In genomic region chr1:193070942-193071341, GRCh38 we compare ENCODE assay signal across 8 cellular contexts. TPM values are rescaled to one million over a fixed set of nuclear protein-coding genes. Genes with fewer than 3 reads are reported as not detected.
DNase-seq lines count a peak whose midpoint lies in the region; ATAC-seq, FAIRE-seq and TF ChIP-seq lines count a peak whose summit lies in the region.

No MANE protein-coding gene starts in this region.

- TF ChIP-seq CTCF in lower lobe of right lung (IDR thresholded peaks at IDR 0.05), result no peak
- no peak for TF ChIP-seq CTCF in left lung (IDR thresholded peaks at IDR 0.05)

- ATAC-seq in GM21717 (IDR thresholded peaks at IDR 0.05; ENCODE audit: unreplicated experiment), result peak; percentile 46
- ATAC-seq in lower lobe of right lung, result no peak
- no peak for ATAC-seq in left lung

- FAIRE-seq in GM18507 (lab: Jason Lieb, UNC), result peak; percentile 79

- H3K27ac ChIP-seq in effector memory CD4-positive, alpha-beta T cell (ENCODE audit: insufficient read depth, low read length, poor library complexity, severe bottlenecking), result peak overlapping the region; percentile 20
- H3K27ac ChIP-seq in lower lobe of right lung, result no peak overlapping the region
- H3K27ac ChIP-seq in left lung, result peak overlapping the region in 1 of 2 donors; percentile 4

- H3K4me1 ChIP-seq in effector memory CD4-positive, alpha-beta T cell (ENCODE audit: control insufficient read depth, insufficient read depth, low read length, poor library complexity, severe bottlenecking), result peaks cover 6% of the 10 kb centered on the region
- peaks cover 13% of the 10 kb centered on the region for H3K4me1 ChIP-seq in lower lobe of right lung
- peaks cover 0 to 12% of the 10 kb centered on the region in 2 donors for H3K4me1 ChIP-seq in left lung
- H3K4me1 ChIP-seq in HAP-1, result no peaks in the 10 kb centered on the region

- in situ Hi-C loops in HAP-1 (cut with MboI; ENCODE audit: low sequenced_read_pairs), result no loop called here

- no peaks in the 10 kb centered on the region for H3K27me3 ChIP-seq in effector memory CD4-positive, alpha-beta T cell (replicated peaks; ENCODE audit: control insufficient read depth, insufficient read depth, low read length, poor library complexity, severe bottlenecking)
- H3K27me3 ChIP-seq in lower lobe of right lung (ENCODE audit: low read depth), result no peaks in the 10 kb centered on the region
- H3K27me3 ChIP-seq in left lung, result no peaks in the 10 kb centered on the region
- no peaks in the 10 kb centered on the region for H3K27me3 ChIP-seq in HAP-1 (ENCODE audit: low read depth)

- no peaks in the 10 kb centered on the region for H3K9me3 ChIP-seq in effector memory CD4-positive, alpha-beta T cell (ENCODE audit: control insufficient read depth, low read length)
- H3K9me3 ChIP-seq in lower lobe of right lung (no peaks in the 10 kb centered on the region), left lung (no peaks in the 10 kb centered on the region), HAP-1 (no peaks in the 10 kb centered on the region)

- H3K36me3 ChIP-seq in effector memory CD4-positive, alpha-beta T cell (ENCODE audit: control insufficient read depth, insufficient read depth, low read length), result no peaks in the 10 kb centered on the region
- H3K36me3 ChIP-seq in lower lobe of right lung, result peaks cover 10% of the 10 kb centered on the region
- H3K36me3 ChIP-seq in left lung, result peaks cover 0 to 6% of the 10 kb centered on the region in 2 donors
- peaks cover 4% of the 10 kb centered on the region for H3K36me3 ChIP-seq in HAP-1 (replicated peaks)

- DNase-seq in GM18507 (ENCODE audit: extremely low spot score, insufficient read length, low read depth) (no peak), MV-4-11 (lab: John Stamatoyannopoulos, UW) (peak; percentile 15), lower lobe of right lung (no peak), left lung (no peak), HAP-1 (ENCODE audit: low spot score in 2 of 2) (no peak), glomerular visceral epithelial cell (ENCODE audit: extremely low spot score) (no peak)
- DNase-seq in effector memory CD4-positive, alpha-beta T cell, result no peak

- H3K4me3 ChIP-seq in effector memory CD4-positive, alpha-beta T cell (ENCODE audit: insufficient read depth, low read depth, low read length, poor library complexity, severe bottlenecking), result no peak overlapping the region
- H3K4me3 ChIP-seq in lower lobe of right lung (no peak overlapping the region), left lung (no peak overlapping the region), HAP-1 (no peak overlapping the region)

- intact Hi-C loops in lower lobe of right lung (cut with DNase I), result no loop called here
- intact Hi-C loops in left lung (cut with DNase I), result no loop called here

RNA-seq across cellular contexts. Expression of gene RO60, which starts 11.5 kb away (rescaled TPM):
- total RNA-seq in lower lobe of right lung (70.7 TPM), left lung (10 to 100 TPM; 70.8 to 72.0 TPM)

RNA-seq across cellular contexts. Expression of gene UCHL5, which starts 11.8 kb away (rescaled TPM):
- total RNA-seq in lower lobe of right lung (26.0 TPM), left lung (10 to 100 TPM; 27.9 to 38.7 TPM)

RNA-seq across cellular contexts. Expression of gene GLRX2, which starts 34.3 kb away (rescaled TPM):
- total RNA-seq in lower lobe of right lung (25.2 TPM), left lung (10 to 100 TPM; 19.4 to 24.7 TPM)

RNA-seq across cellular contexts. Expression of gene CDC73, which starts 50.9 kb away (rescaled TPM):
- 59.8 TPM for total RNA-seq in lower lobe of right lung
- 10 to 100 TPM; 48.1 to 56.4 TPM for total RNA-seq in left lung
